ENCODE assay signal across 1 cellular context in the genomic region with DNA sequence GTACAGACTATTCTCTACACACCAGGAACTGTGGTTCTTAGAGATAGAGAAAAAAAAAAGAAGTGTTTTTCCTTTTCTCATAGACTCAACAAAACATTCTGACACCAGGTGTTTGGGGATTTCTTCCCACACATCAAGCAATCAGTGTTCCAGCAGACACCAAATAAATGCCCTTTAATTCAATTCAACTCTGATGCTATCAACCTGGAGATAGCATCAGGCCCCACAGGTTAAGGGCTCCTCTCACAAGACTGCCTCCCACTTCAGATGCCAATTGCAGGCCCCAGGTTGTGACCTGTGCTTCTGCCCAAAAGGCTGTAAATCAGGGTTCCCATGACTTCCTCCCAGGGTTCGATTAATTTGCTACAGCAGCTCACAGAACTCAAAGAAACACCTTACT.
TF ChIP-seq lines count a peak whose summit lies in the region.

No MANE protein-coding gene starts in this region.

TF ChIP-seq in SK-N-SH treated with all-trans-retinoic acid at 6 μM for 48 hours, 23 proteins besides CTCF, POLR2A, EP300 and RAD21 (continued from another document):
- TF ChIP-seq, protein P1, sequence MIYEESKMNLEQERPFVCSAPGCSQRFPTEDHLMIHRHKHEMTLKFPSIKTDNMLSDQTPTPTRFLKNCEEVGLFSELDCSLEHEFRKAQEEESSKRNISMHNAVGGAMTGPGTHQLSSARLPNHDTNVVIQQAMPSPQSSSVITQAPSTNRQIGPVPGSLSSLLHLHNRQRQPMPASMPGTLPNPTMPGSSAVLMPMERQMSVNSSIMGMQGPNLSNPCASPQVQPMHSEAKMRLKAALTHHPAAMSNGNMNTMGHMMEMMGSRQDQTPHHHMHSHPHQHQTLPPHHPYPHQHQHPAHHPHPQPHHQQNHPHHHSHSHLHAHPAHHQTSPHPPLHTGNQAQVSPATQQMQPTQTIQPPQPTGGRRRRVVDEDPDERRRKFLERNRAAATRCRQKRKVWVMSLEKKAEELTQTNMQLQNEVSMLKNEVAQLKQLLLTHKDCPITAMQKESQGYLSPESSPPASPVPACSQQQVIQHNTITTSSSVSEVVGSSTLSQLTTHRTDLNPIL (CRISPR knock-in tag; IDR thresholded peaks at IDR 0.05; ENCODE audit: low read depth), result no peak
- no peak for TF ChIP-seq ARNTL (CRISPR knock-in tag; IDR thresholded peaks at IDR 0.05; ENCODE audit: borderline replicate concordance, low read depth)
- TF ChIP-seq, protein P2, sequence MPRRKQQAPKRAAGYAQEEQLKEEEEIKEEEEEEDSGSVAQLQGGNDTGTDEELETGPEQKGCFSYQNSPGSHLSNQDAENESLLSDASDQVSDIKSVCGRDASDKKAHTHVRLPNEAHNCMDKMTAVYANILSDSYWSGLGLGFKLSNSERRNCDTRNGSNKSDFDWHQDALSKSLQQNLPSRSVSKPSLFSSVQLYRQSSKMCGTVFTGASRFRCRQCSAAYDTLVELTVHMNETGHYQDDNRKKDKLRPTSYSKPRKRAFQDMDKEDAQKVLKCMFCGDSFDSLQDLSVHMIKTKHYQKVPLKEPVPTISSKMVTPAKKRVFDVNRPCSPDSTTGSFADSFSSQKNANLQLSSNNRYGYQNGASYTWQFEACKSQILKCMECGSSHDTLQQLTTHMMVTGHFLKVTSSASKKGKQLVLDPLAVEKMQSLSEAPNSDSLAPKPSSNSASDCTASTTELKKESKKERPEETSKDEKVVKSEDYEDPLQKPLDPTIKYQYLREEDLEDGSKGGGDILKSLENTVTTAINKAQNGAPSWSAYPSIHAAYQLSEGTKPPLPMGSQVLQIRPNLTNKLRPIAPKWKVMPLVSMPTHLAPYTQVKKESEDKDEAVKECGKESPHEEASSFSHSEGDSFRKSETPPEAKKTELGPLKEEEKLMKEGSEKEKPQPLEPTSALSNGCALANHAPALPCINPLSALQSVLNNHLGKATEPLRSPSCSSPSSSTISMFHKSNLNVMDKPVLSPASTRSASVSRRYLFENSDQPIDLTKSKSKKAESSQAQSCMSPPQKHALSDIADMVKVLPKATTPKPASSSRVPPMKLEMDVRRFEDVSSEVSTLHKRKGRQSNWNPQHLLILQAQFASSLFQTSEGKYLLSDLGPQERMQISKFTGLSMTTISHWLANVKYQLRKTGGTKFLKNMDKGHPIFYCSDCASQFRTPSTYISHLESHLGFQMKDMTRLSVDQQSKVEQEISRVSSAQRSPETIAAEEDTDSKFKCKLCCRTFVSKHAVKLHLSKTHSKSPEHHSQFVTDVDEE (CRISPR knock-in tag; IDR thresholded peaks at IDR 0.05), result no peak
- no peak for TF ChIP-seq CSRNP3 (CRISPR knock-in tag; IDR thresholded peaks at IDR 0.05)
- TF ChIP-seq ZNF8 (CRISPR knock-in tag; IDR thresholded peaks at IDR 0.05), result no peak
- no peak for TF ChIP-seq ZFP30 (CRISPR knock-in tag; IDR thresholded peaks at IDR 0.05)
